16 cellular contexts compared by ENCODE assay signal in the genomic region with DNA sequence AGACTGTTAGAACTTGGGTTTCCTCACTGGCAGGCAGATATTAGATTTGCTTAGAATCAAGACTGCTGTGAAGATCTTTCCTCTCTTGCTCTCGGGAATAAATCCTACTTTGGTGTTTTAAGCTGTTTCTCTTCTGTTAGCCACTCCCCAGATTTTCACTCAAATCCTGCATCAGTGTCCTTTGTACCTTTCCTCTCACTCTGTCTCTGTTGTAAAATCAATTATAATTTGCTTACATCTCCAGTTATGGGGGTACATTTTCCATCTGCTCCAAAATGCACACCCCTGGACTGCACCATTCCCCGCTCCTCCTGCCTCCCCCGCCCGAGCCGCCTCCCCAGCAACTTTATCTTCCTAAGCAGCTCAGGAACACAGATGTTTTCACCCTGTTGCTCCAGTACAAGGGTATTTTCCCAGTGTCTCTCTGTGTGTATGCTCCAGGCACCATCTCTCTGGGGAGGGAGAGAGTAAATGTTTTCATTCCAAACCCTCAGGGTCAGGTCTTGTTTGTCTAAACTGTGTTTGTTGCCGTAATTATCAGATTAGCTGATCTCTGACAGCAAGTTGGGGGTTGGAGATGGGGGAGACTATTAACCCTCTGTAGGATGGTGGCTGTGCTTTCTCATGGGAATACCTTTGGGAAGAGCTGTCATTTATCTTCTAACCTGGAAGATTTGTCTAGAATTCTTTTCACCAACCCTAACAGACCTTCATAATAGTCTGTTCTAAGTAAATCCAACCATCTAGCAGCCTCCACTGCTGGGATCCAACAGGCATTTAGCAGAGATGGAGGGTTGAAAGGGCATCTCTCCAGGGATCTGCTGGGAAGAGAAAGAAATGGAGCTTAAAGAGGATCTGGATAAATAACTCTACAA. TPM values are rescaled to one million over a fixed set of nuclear protein-coding genes. Genes with fewer than 3 reads are reported as not detected.
DNase-seq lines count a peak whose midpoint lies in the region; ATAC-seq, FAIRE-seq and TF ChIP-seq lines count a peak whose summit lies in the region.
"Had no signal": no experiment of that assay in that cellular context is flagged by ENCODE, and none has a peak within 500 bp of the region (broad histone marks: within the 10 kb centered on the region; RNA-seq: fewer than 3 reads in every experiment).

No MANE protein-coding gene starts in this region.

- TF ChIP-seq EP300 in sigmoid colon (IDR thresholded peaks at IDR 0.05): no peak

- no peaks in the 10 kb centered on the region for H3K27me3 ChIP-seq in sigmoid colon

- FAIRE-seq in TTC549 (lab: Jason Lieb, UNC): peak; percentile 93

- H3K27ac ChIP-seq in sigmoid colon: peak overlapping the region in 3 of 4 donors; percentile 30 to 48 (median 48)
- H3K27ac ChIP-seq: psoas muscle, SJCRH30 had no signal

- WGBS in sigmoid colon, 2 donors: 29 to 51% methylated on average over 6 of the region's 6 CpGs

- no peaks in the 10 kb centered on the region for H3K9me3 ChIP-seq in sigmoid colon
- H3K9me3 ChIP-seq: MG63, psoas muscle, SJCRH30 had no signal

- DNase-seq in HuH-7 (ENCODE audit: low spot score) (peak; percentile 34), iPS-NIHi11 (ENCODE audit: low spot score) (peak; percentile 27), sigmoid colon (no peak), C1 segment of cervical spinal cord (lab: John Stamatoyannopoulos, UW) (no peak), putamen (ENCODE audit: low spot score) (no peak)
- DNase-seq: activated naive CD8-positive, alpha-beta T cell treated with anti-CD3 and anti-CD28 coated beads, Interleukin-2, amount 10 ng/mL, durations not matched to agents 7 days and 5 days; immature natural killer cell; MG63; natural killer cell; NCI-H187 treated with DMSO at 0.1 percent for 48 hours; NCI-H446 treated with DMSO at 0.1 percent for 48 hours; psoas muscle had no signal

- peaks cover 0 to 20% (median 4%) of the 10 kb centered on the region in 4 donors for H3K4me1 ChIP-seq in sigmoid colon
- H3K4me1 ChIP-seq: psoas muscle, SJCRH30 had no signal

- intact Hi-C loops in sigmoid colon (cut with DNase I): no loop called here

- ATAC-seq in GM18868 (IDR thresholded peaks at IDR 0.05; ENCODE audit: unreplicated experiment): no peak
- ATAC-seq: activated CD4-positive, CD25-positive, alpha-beta regulatory T cell treated with anti-CD3 and anti-CD28 coated beads, Interleukin-2, amount 50 U/mL, for 24 hours; natural killer cell; psoas muscle had no signal

- no peaks in the 10 kb centered on the region for H3K36me3 ChIP-seq in sigmoid colon
- H3K36me3 ChIP-seq: MG63, SJCRH30 had no signal

- TF ChIP-seq POLR2A in sigmoid colon (IDR thresholded peaks at IDR 0.05): no peak

- no peak for TF ChIP-seq CTCF in sigmoid colon (IDR thresholded peaks at IDR 0.05)

- H3K4me3 ChIP-seq in sigmoid colon: peak overlapping the region in 1 of 4 donors; percentile 5
- H3K4me3 ChIP-seq: MG63, psoas muscle, SJCRH30 had no signal

RNA-seq across cellular contexts. Expression of a gene that starts 20.4 kb away (rescaled TPM):
- total RNA-seq in sigmoid colon: 10 to 100 TPM; 13.4 to 29.6 (median 15.4) TPM
- 10 to 100 TPM; 61.9 to 73.5 (median 64.7) TPM for polyA plus RNA-seq in sigmoid colon

Comparison
In these comparisons a context has a peak if more than half of its experiments do, and no peak if none do; other contexts are left out.
1. DNase-seq: peak in HuH-7 (single experiment) and iPS-NIHi11 (single experiment); none in sigmoid colon (single experiment), C1 segment of cervical spinal cord (0 of 14) and putamen (single experiment).